ENCODE assay signal across 8 cellular contexts in the genomic region with DNA sequence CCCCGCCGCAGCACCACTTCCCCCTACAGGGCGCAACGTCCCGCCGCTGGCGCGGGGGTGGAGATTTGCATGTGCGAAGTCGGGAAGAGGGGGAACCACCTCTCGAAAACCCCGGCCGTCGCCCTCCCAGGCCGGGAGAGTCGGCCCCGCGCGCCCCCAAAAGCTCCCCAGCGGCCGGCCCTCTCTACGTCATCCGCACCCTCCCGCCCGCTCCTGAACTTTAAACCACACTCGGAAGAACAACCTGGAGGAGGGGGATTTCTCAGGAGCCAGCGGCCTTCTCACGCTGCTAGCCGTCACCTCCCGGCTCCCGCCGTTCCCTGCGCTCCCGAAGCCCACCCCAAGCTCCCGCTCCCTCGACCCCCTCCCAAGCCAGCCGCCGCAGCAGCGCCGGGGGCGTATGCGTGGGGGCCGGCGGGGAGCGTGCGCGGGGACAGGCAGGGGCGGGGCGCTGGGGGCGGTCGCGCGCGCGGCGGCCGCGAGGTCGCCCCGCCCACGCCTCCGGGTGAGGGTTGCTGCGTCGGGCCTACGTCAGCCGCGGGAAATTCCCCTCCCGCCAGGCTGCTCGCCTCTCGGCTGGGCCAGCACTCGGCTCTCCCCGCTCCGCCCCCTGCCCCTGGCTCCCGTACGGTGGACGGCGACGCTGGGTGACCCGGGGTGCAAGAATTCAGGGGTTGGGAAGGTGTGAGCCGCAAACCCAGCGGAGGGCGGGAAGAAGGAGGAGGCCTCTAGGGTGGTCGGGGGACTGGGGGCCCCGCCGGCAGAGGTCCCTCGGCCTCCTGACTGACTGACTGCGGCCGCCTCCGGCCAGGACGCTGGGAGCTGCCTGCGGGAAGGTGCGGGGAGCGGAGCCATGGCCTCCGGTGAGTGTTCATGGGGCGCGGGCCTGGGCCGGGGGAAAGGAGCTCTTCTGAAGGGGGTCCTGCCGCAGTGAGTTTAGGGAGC. TPM values are rescaled to one million over a fixed set of nuclear protein-coding genes. Genes with fewer than 3 reads are reported as not detected.
DNase-seq lines count a peak whose midpoint lies in the region; ATAC-seq and TF ChIP-seq lines count a peak whose summit lies in the region.

Gene REL, plus strand, starts transcription at position 587 of the 945 bp plus-strand sequence. Its CDS starts 267 bp downstream, at position 854.

- H3K36me3 ChIP-seq in BJ (ENCODE audit: control insufficient read depth, insufficient read depth, low read length), result no peaks in the 10 kb centered on the region
- H3K36me3 ChIP-seq in colonic mucosa, result no peaks in the 10 kb centered on the region

- H3K4me1 ChIP-seq in colonic mucosa, result no peaks in the 10 kb centered on the region

- DNase-seq in BJ (ENCODE audit: low read depth) (peak; percentile 34), NCI-H510A (lab: John Stamatoyannopoulos, UW) (peak; percentile 81), colonic mucosa (peak; percentile 92), left colon (peak; percentile 93 to 95)
- peak; percentile 93 for DNase-seq in activated CD4-positive, alpha-beta T cell treated with anti-CD3 and anti-CD28 coated beads for 48 hours
- peak; percentile 88 to 92 for DNase-seq in stimulated activated CD4-positive, alpha-beta T cell treated with anti-CD3 and anti-CD28 coated beads, Interleukin-1b, Interleukin-23, amount 100 ng/mL, for 4 hours (ENCODE audit: low read depth in 2 of 2)

- TF ChIP-seq POLR2A in GM19099 (IDR thresholded peaks at IDR 0.05; ENCODE audit: extremely low read depth, insufficient read length, low read depth), result peak; percentile 84

- no peaks in the 10 kb centered on the region for H3K9me3 ChIP-seq in colonic mucosa

- TF ChIP-seq CTCF in BJ (IDR thresholded peaks at IDR 0.05; ENCODE audit: insufficient read depth, low read depth, low read length) (peak; percentile 42), colonic mucosa (IDR thresholded peaks at IDR 0.05) (no peak)

- H3K9ac ChIP-seq in colonic mucosa (ENCODE audit: low read depth in 2 of 2, low read length in 2 of 2), result peak within 1 kb of the TSS; percentile 83 to 98

- ATAC-seq in HG03378 (IDR thresholded peaks at IDR 0.05; ENCODE audit: unreplicated experiment) (peak; percentile 56), left colon (peak; percentile 88)

- no peaks in the 10 kb centered on the region for H3K27me3 ChIP-seq in BJ (ENCODE audit: control insufficient read depth, insufficient read depth, low read length)
- no peaks in the 10 kb centered on the region for H3K27me3 ChIP-seq in colonic mucosa

- CTCF ChIA-PET in BJ (lab: Yijun Ruan, JAX), result interaction anchor here (1.4 kb wide), 1 partner anchor 118 kb away, joined by 4 read pairs; no protein-coding TSS in a partner anchor

- POLR2A ChIA-PET in BJ (lab: Charles Lee), result interaction anchor here (0.5 kb wide), 1 partner anchor 32 kb away, joined by 5 read pairs; no protein-coding TSS in a partner anchor

- H3K4me3 ChIP-seq in BJ (ENCODE audit: low read depth, low read length) (peak within 1 kb of the TSS; percentile 94), colonic mucosa (peak within 1 kb of the TSS; percentile 72)

- H3K27ac ChIP-seq in colonic mucosa, result peak within 1 kb of the TSS; percentile 99

- intact Hi-C loops in colonic mucosa (cut with DNase I) (no loop called here), left colon (cut with DNase I, micrococcal nuclease) (no loop called here)

RNA-seq across cellular contexts. Expression of gene REL, which starts in this region (rescaled TPM):
- 0.99 and 2.2 TPM in 2 replicates for polyA plus RNA-seq in BJ (2011; rRNA removed)
- 2.7 and 3.3 TPM in 2 replicates for polyA minus RNA-seq in BJ (2011; rRNA and poly(A)+ RNA removed)
- 10 to 100 TPM; 11.1 to 31.5 TPM for total RNA-seq in colonic mucosa
- total RNA-seq in left colon, result 10 to 100 TPM; 16.2 to 19.9 TPM

Comparison
In these comparisons a context has a peak if more than half of its experiments do, and no peak if none do; other contexts are left out.
1. Peak in every context shown above with its lines: DNase-seq, ATAC-seq, H3K4me3 ChIP-seq and H3K27ac ChIP-seq.
2. DNase-seq: peak in every context shown above with its lines; median percentile 94 in left colon; 93 in activated CD4-positive, alpha-beta T cell treated with anti-CD3 and anti-CD28 coated beads for 48 hours; 92 in colonic mucosa; 90 in stimulated activated CD4-positive, alpha-beta T cell treated with anti-CD3 and anti-CD28 coated beads, Interleukin-1b, Interleukin-23, amount 100 ng/mL, for 4 hours; 81 in NCI-H510A; 34 in BJ.